ENCODE assay signal across 21 cellular contexts in genomic region chr5:60688980-60689379, GRCh38. TPM values are rescaled to one million over a fixed set of nuclear protein-coding genes. Genes with fewer than 3 reads are reported as not detected.
DNase-seq lines count a peak whose midpoint lies in the region; ATAC-seq, FAIRE-seq and TF ChIP-seq lines count a peak whose summit lies in the region.
"Had no signal": no experiment of that assay in that cellular context is flagged by ENCODE, and none has a peak within 500 bp of the region (broad histone marks: within the 10 kb centered on the region; RNA-seq: fewer than 3 reads in every experiment).

No MANE protein-coding gene starts in this region.

- POLR2A ChIA-PET in HepG2 (lab: Yijun Ruan, JAX) (interaction anchor here (3.9 kb wide), 1 partner anchor 10 kb away, joined by 41 read pairs; the partner anchor contains the start of gene DEPDC1B), GM10248 (lab: Yijun Ruan, JAX) (no interaction called here), T-cell (lab: Charles Lee) (no interaction called here)

- H3K4me3 ChIP-seq in HepG2 (replicated peaks in 1 of 3; ENCODE audit: insufficient read depth in 1 of 3, low read depth in 2 of 3, low read length in 3 of 3) (no peak overlapping the region; a peak in 1 of 6 replicates), right lobe of liver (no peak overlapping the region), OCI-LY1 (ENCODE audit: low read depth, low read length, poor library complexity, severe bottlenecking) (no peak overlapping the region), epithelial cell of esophagus (ENCODE audit: low read length) (no peak overlapping the region)
- H3K4me3 ChIP-seq: GM23248, PC-9, SK-N-MC had no signal

- no peak for TF ChIP-seq RAD21 in HepG2 (CRISPR knock-in tag; IDR thresholded peaks at IDR 0.05)

- no peak for FAIRE-seq in HepG2 (lab: Jason Lieb, UNC)

- H3K79me2 ChIP-seq in HepG2 (ENCODE audit: insufficient read depth, low read length) (peaks cover 74% of the 10 kb centered on the region), OCI-LY1 (ENCODE audit: insufficient read depth, low read length) (peaks cover 52% of the 10 kb centered on the region)

- H2AFZ ChIP-seq in HepG2 (ENCODE audit: low read length) (no peak overlapping the region), OCI-LY1 (ENCODE audit: low read length) (no peak overlapping the region)
- H2AFZ ChIP-seq: PC-9 had no signal

- no peak overlapping the region for H3K27ac Mint-ChIP-seq in T-cell
- H3K27ac Mint-ChIP-seq: CD8-positive, alpha-beta memory T cell had no signal

- H3K9me3 ChIP-seq in HepG2 (ENCODE audit: low read length) (no peaks in the 10 kb centered on the region), right lobe of liver (no peaks in the 10 kb centered on the region), OCI-LY1 (ENCODE audit: low read length) (no peaks in the 10 kb centered on the region)

- H3K9ac ChIP-seq in HepG2 (ENCODE audit: insufficient read depth, low read depth, low read length) (no peak overlapping the region), OCI-LY1 (ENCODE audit: low read length) (no peak overlapping the region)
- H3K9ac ChIP-seq: GM23248 had no signal

- no peak overlapping the region for H3K27ac ChIP-seq in HepG2 (ENCODE audit: extremely low read length, insufficient read depth, low read length)
- no peak overlapping the region for H3K27ac ChIP-seq in right lobe of liver
- H3K27ac ChIP-seq in OCI-LY1 (ENCODE audit: low read depth, low read length, poor library complexity, severe bottlenecking), result no peak overlapping the region
- H3K27ac ChIP-seq: C4-2B, GM23248, PC-9, RWPE1, SK-N-MC had no signal

- no peaks in the 10 kb centered on the region for H3K9me3 Mint-ChIP-seq in T-cell
- H3K9me3 Mint-ChIP-seq: CD8-positive, alpha-beta memory T cell had no signal

- CTCF ChIA-PET in HepG2 (lab: Yijun Ruan, JAX; ENCODE audit: low intra/inter-chr PET ratio, low total read pairs), result no interaction called here
- CTCF ChIA-PET in GM10248 (lab: Yijun Ruan, JAX), result interaction anchor here (0.7 to 6.3 kb wide), 9 partner anchors 9 to 879 kb away, joined by 3 to 72 read pairs (median 5); partner anchors contain the start of gene DEPDC1B
- CTCF ChIA-PET in T-cell (lab: Charles Lee), result interaction anchor here (0.6 to 1.5 kb wide), 3 partner anchors 11 to 20 kb away, joined by 3 to 5 read pairs (median 3); no protein-coding TSS in a partner anchor

- DNase-seq in HepG2 (ENCODE audit: low spot score), result no peak
- no peak for DNase-seq in right lobe of liver
- no peak for DNase-seq in epithelial cell of esophagus (ENCODE audit: low read depth)
- no peak for DNase-seq in GM10248 (ENCODE audit: extremely low spot score)
- no peak for DNase-seq in T-cell
- DNase-seq: 8988T; CD8-positive, alpha-beta memory T cell; DMS153; KG1; NCI-H1694; NCI-H2171; NCI-H524 treated with DMSO at 0.1 percent for 48 hours; PC-9; SHP77 treated with DMSO at 0.1 percent for 48 hours; T-helper 1 cell had no signal

- in situ Hi-C loops in HepG2 (cut with HindIII; ENCODE audit: extremely low pct_ligation_motif_present, low pct_unique_long_range_greater_than_20kb), result loop anchor here (10.0 kb wide), 1 partner anchor 126 kb away; no protein-coding TSS in a partner anchor

- H3K4me1 Mint-ChIP-seq in T-cell, result peaks cover 0 to 3% (median 0%) of the 10 kb centered on the region in 3 donors

- H3K4me1 ChIP-seq in HepG2 (ENCODE audit: insufficient read depth, low read length), result peaks cover 32% of the 10 kb centered on the region
- H3K4me1 ChIP-seq in right lobe of liver, result no peaks in the 10 kb centered on the region
- H3K4me1 ChIP-seq in OCI-LY1 (ENCODE audit: insufficient read depth, low read length, severe bottlenecking), result no peaks in the 10 kb centered on the region

- H3K9me2 ChIP-seq in OCI-LY1 (ENCODE audit: low read depth, low read length), result no peaks in the 10 kb centered on the region

- no peaks in the 10 kb centered on the region for H3K36me3 Mint-ChIP-seq in T-cell
- H3K36me3 Mint-ChIP-seq: CD8-positive, alpha-beta memory T cell had no signal

- no TSS peak for BruUV-seq in HepG2 (replicated peaks; lab: Mats Ljungman, UMichigan)

- peaks cover 9 to 23% of the 10 kb centered on the region in 2 experiments for H3K36me3 ChIP-seq in HepG2 (replicated peaks in 1 of 2; ENCODE audit: control insufficient read depth in 1 of 2, insufficient read depth in 2 of 2, low read length in 2 of 2)
- H3K36me3 ChIP-seq in right lobe of liver, result no peaks in the 10 kb centered on the region
- H3K36me3 ChIP-seq in OCI-LY1 (ENCODE audit: insufficient read depth, low read length), result peaks cover 28% of the 10 kb centered on the region

- H3F3A ChIP-seq in OCI-LY1 (ENCODE audit: insufficient read depth, low read length), result no peaks in the 10 kb centered on the region

- TF ChIP-seq POLR2A in HepG2 (IDR thresholded peaks at IDR 0.05; ENCODE audit: insufficient read depth in 1 of 2, low read depth in 2 of 2, low read length in 2 of 2) (no peak), right lobe of liver (IDR thresholded peaks at IDR 0.05) (no peak)

- no peak overlapping the region for H3K4me3 Mint-ChIP-seq in T-cell
- H3K4me3 Mint-ChIP-seq: CD8-positive, alpha-beta memory T cell had no signal

- ATAC-seq in HepG2 (no peak), right lobe of liver (no peak), GM18867 (IDR thresholded peaks at IDR 0.05; ENCODE audit: unreplicated experiment) (no peak), T-cell (replicated peaks in 1 of 4) (no peak)

- H3K27me3 ChIP-seq in HepG2 (ENCODE audit: control insufficient read depth in 1 of 2, insufficient read depth in 2 of 2, low read length in 2 of 2) (no peaks in the 10 kb centered on the region), right lobe of liver (no peaks in the 10 kb centered on the region), OCI-LY1 (ENCODE audit: insufficient read depth, low read length) (no peaks in the 10 kb centered on the region)

- intact Hi-C loops in HepG2 (cut with micrococcal nuclease; ENCODE audit: unreplicated experiment), result loop anchor here (1.0 kb wide), 1 partner anchor 10 kb away; no protein-coding TSS in a partner anchor
- intact Hi-C loops in right lobe of liver (cut with DNase I), result no loop called here

- TF ChIP-seq CTCF in HepG2 (CRISPR knock-in tag; IDR thresholded peaks at IDR 0.05) (no peak), right lobe of liver (IDR thresholded peaks at IDR 0.05) (no peak), OCI-LY1 (IDR thresholded peaks at IDR 0.05; ENCODE audit: low read length) (peak; percentile 33; the same call in 1 of the 2 replicates), epithelial cell of esophagus (IDR thresholded peaks at IDR 0.05; ENCODE audit: insufficient read depth, low read depth, low read length, missing control alignments) (peak; percentile 7), GM10248 (IDR thresholded peaks at IDR 0.05; ENCODE audit: control extremely low read depth, extremely low read depth, low read depth, missing control alignments) (no peak)

- H3K27me3 Mint-ChIP-seq in T-cell, result no peaks in the 10 kb centered on the region
- H3K27me3 Mint-ChIP-seq: CD8-positive, alpha-beta memory T cell had no signal

- WGBS in HepG2 (ENCODE audit: low lambda C conversion rate), result 93% methylated on average over 1 of the region's 1 CpG
- 71% methylated on average over 1 of the region's 1 CpG for WGBS in right lobe of liver (ENCODE audit: insufficient coverage, low coverage, low lambda C conversion rate, missing lambda C conversion rate)

- H3K4me2 ChIP-seq in HepG2 (ENCODE audit: low read depth, low read length) (0 out of 2 replicates have a peak overlapping the region, but pooled peaks have one; percentile 56), OCI-LY1 (ENCODE audit: low read length) (no peak overlapping the region)
- H3K4me2 ChIP-seq: PC-9 had no signal

- no peak for TF ChIP-seq EP300 in HepG2 (IDR thresholded peaks at IDR 0.05; ENCODE audit: low read depth in 2 of 2, low read length in 2 of 2)
- TF ChIP-seq EP300 in HepG2 (CRISPR knock-in tag; IDR thresholded peaks at IDR 0.05; ENCODE audit: borderline replicate concordance), result no peak

- H4K20me1 ChIP-seq in HepG2 (ENCODE audit: insufficient read depth, low read length), result no peaks in the 10 kb centered on the region
- H4K20me1 ChIP-seq in OCI-LY1 (ENCODE audit: insufficient read depth, low read length), result no peaks in the 10 kb centered on the region

TF ChIP-seq in HepG2, 621 proteins besides CTCF, POLR2A, EP300 and RAD21 (continues in another document):
- TF ChIP-seq BHLHE40 (IDR thresholded peaks at IDR 0.05; ENCODE audit: low read length) (no peak), ZSCAN9 (CRISPR knock-in tag; IDR thresholded peaks at IDR 0.05; ENCODE audit: borderline replicate concordance) (no peak), HNF4A (CRISPR knock-in tag; IDR thresholded peaks at IDR 0.05) (no peak), AGO2 (optimal IDR thresholded peaks at IDR 0.05; ENCODE audit: low read depth, low read length) (no peak), RFXAP (CRISPR knock-in tag; IDR thresholded peaks at IDR 0.05; ENCODE audit: borderline replicate concordance) (no peak), ZBTB38 (CRISPR knock-in tag; IDR thresholded peaks at IDR 0.05) (no peak), ZNF546 (CRISPR knock-in tag; conservative IDR thresholded peaks at IDR 0.05) (no peak)

RNA-seq across cellular contexts. Expression of gene DEPDC1B, which starts 11.0 kb away (rescaled TPM):
- total RNA-seq in HepG2 (2016; rRNA removed; fragmentation: Illumina TruSeq; extraction: Trizol) (51.3 and 78.3 TPM in 2 replicates), right lobe of liver (under 1 TPM in 5 of 6 experiments, not detected in 1; 0.15 to 0.98 (median 0.47) TPM), T-cell (under 1 TPM; 0.44 to 0.98 (median 0.64) TPM)
- total RNA-seq in HepG2 (2016; cell fraction: cytosol; rRNA removed; fragmentation: Illumina TruSeq; extraction: Trizol; ENCODE audit: low read depth), result 20.3 and 23.4 TPM in 2 replicates
- total RNA-seq in HepG2 (2016; cell fraction: insoluble cytoplasmic fraction; rRNA removed; fragmentation: Illumina TruSeq; extraction: Trizol), result 50.7 and 80.3 TPM in 2 replicates
- 37.8 and 40.8 TPM in 2 replicates for total RNA-seq in HepG2 (2016; cell fraction: membrane; rRNA removed; fragmentation: Illumina TruSeq; extraction: Trizol)
- 49.8 and 56.2 TPM in 2 replicates for total RNA-seq in HepG2 (2016; cell fraction: nucleus; rRNA removed; fragmentation: Illumina TruSeq; extraction: Trizol)
- 17.4 and 29.5 TPM in 2 replicates for polyA plus RNA-seq in HepG2 (2011; rRNA removed)
- polyA plus RNA-seq in HepG2 (2011; cell fraction: cytosol; rRNA removed), result 12.4 and 12.8 TPM in 2 replicates
- polyA plus RNA-seq in HepG2 (2011; cell fraction: nucleus; rRNA removed), result 12.1 and 13.2 TPM in 2 replicates
- polyA plus RNA-seq in HepG2 (2012), result 15.8 and 32.2 TPM in 2 replicates
- 7.2 and 7.9 TPM in 2 replicates for polyA plus RNA-seq in HepG2 (2016; cell fraction: cytosol; fragmentation: Illumina TruSeq; extraction: Trizol; ENCODE audit: low read depth)
- 77.7 and 85.4 TPM in 2 replicates for polyA plus RNA-seq in HepG2 (2016; cell fraction: insoluble cytoplasmic fraction; fragmentation: Illumina TruSeq; extraction: Trizol; ENCODE audit: low read depth)
- polyA plus RNA-seq in HepG2 (2016; cell fraction: membrane; fragmentation: Illumina TruSeq; extraction: Trizol; ENCODE audit: low read depth), result 24.4 and 26.0 TPM in 2 replicates
- polyA plus RNA-seq in HepG2 (2016; cell fraction: nucleus; fragmentation: Illumina TruSeq; extraction: Trizol; ENCODE audit: insufficient read depth, low read depth), result 50.0 and 51.3 TPM in 2 replicates
- polyA minus RNA-seq in HepG2 (2011; rRNA and poly(A)+ RNA removed; ENCODE audit: low replicate concordance), result 26.5 and 33.0 TPM in 2 replicates
- polyA minus RNA-seq in HepG2 (2011; cell fraction: cytosol; rRNA and poly(A)+ RNA removed), result 17.7 and 22.7 TPM in 2 replicates
- polyA minus RNA-seq in HepG2 (2011; cell fraction: nucleus; rRNA and poly(A)+ RNA removed), result 68.6 and 83.3 TPM in 2 replicates

Comparison
In these comparisons a context has a peak if more than half of its experiments do, and no peak if none do; other contexts are left out.
1. RNA of gene DEPDC1B, which starts 11.0 kb away (total RNA-seq): 20.3 to 80.3 TPM in HepG2; 0.44 to 0.98 TPM in T-cell and 0.15 to 0.98 TPM in right lobe of liver; every median in the first group is over 10 times any median in the second.
2. CTCF ChIP-seq: peak in OCI-LY1 (single experiment) and epithelial cell of esophagus (single experiment); none in HepG2 (single experiment), right lobe of liver (0 of 4) and GM10248 (single experiment).